Comparison of ENCODE assay signal across 9 cellular contexts in the genomic region with DNA sequence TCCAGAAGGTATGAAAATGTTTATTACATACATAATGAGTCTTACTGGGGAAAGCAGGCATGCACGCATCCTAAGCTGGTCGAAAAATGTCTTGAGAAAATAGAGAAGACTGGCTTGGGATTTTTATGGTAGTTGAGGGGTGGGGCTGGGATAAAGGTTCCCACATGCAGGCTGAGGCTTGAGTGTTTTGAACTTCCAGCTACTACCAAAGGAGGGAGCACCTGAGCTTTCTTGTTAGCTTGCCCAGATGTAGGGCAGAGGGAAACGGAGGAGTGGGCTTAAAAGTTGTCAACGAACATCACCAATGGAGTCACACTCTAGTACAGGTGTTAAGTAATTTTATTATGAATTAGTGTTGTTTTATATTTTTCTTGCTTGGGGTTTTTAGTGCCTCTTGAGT. TPM values are rescaled to one million over a fixed set of nuclear protein-coding genes. Genes with fewer than 3 reads are reported as not detected.
DNase-seq lines count a peak whose midpoint lies in the region; ATAC-seq, FAIRE-seq and TF ChIP-seq lines count a peak whose summit lies in the region.
"Had no signal": no experiment of that assay in that cellular context is flagged by ENCODE, and none has a peak within 500 bp of the region (broad histone marks: within the 10 kb centered on the region; RNA-seq: fewer than 3 reads in every experiment).

No MANE protein-coding gene starts in this region.

- 55 to 70% methylated on average over 4 of the region's 4 CpGs for WGBS in testis, 2 donors

- H3K27ac Mint-ChIP-seq in neural crest cell (ENCODE audit: unreplicated experiment): no peak overlapping the region

- no peak for TF ChIP-seq POLR2A in GM12891 (IDR thresholded peaks at IDR 0.05; ENCODE audit: low read depth, low read length)
- TF ChIP-seq POLR2A in testis (IDR thresholded peaks at IDR 0.05): no peak

- no peaks in the 10 kb centered on the region for H3K4me1 Mint-ChIP-seq in neural crest cell

- no peaks in the 10 kb centered on the region for H3K27me3 Mint-ChIP-seq in neural crest cell (ENCODE audit: low read depth)

- no peaks in the 10 kb centered on the region for H3K4me1 ChIP-seq in right atrium auricular region
- H3K4me1 ChIP-seq in testis: no peaks in the 10 kb centered on the region

- no peak for DNase-seq in GM12891 (ENCODE audit: insufficient read length, low spot score)
- no peak for DNase-seq in neural crest cell (ENCODE audit: low read depth, low spot score)
- DNase-seq in GM19240 (ENCODE audit: insufficient read length, low spot score): no peak
- DNase-seq in right atrium auricular region (ENCODE audit: low spot score): no peak
- DNase-seq in testis: no peak
- DNase-seq: naive B cell had no signal

- no peaks in the 10 kb centered on the region for H3K9me3 Mint-ChIP-seq in neural crest cell

- H3K4me3 Mint-ChIP-seq in neural crest cell: no peak overlapping the region
- H3K4me3 Mint-ChIP-seq: naive B cell had no signal

- H3K36me3 Mint-ChIP-seq in neural crest cell (ENCODE audit: low read depth): no peaks in the 10 kb centered on the region

- H3K4me3 ChIP-seq in right atrium auricular region (no peak overlapping the region), testis (no peak overlapping the region)

- H3K36me3 ChIP-seq in right atrium auricular region (no peaks in the 10 kb centered on the region), testis (ENCODE audit: low read depth, missing control alignments) (no peaks in the 10 kb centered on the region)

- no peaks in the 10 kb centered on the region for H3K9me3 ChIP-seq in right atrium auricular region
- H3K9me3 ChIP-seq in testis: no peaks in the 10 kb centered on the region

- H3K27ac ChIP-seq in VCaP (no peak overlapping the region), right atrium auricular region (no peak overlapping the region), testis (no peak overlapping the region)

- peak; percentile 61 for FAIRE-seq in GM12891 (lab: Jason Lieb, UNC)
- FAIRE-seq: TTC549 had no signal

- ATAC-seq in HG03378 (IDR thresholded peaks at IDR 0.05; ENCODE audit: unreplicated experiment): peak; percentile 62

- H3K27me3 ChIP-seq in right atrium auricular region (no peaks in the 10 kb centered on the region), testis (no peaks in the 10 kb centered on the region)

- TF ChIP-seq CTCF in VCaP (conservative IDR thresholded peaks at IDR 0.05) (peak; percentile 35), neural crest cell (conservative IDR thresholded peaks at IDR 0.05) (peak; percentile 44), right atrium auricular region (IDR thresholded peaks at IDR 0.05) (no peak), testis (IDR thresholded peaks at IDR 0.05) (no peak)

- intact Hi-C loops in testis (cut with DNase I; ENCODE audit: low total_unique reads): no loop called here

TF ChIP-seq in GM12891, 5 proteins besides CTCF, POLR2A, EP300 and RAD21:
- TF ChIP-seq TAF1 (IDR thresholded peaks at IDR 0.05; ENCODE audit: low read depth, low read length) (no peak), POU2F2 (IDR thresholded peaks at IDR 0.05; ENCODE audit: low read depth, low read length) (no peak), SPI1 (IDR thresholded peaks at IDR 0.05; ENCODE audit: low read depth, low read length) (no peak)

RNA-seq across cellular contexts. Expression of gene SRPX, which starts 39.6 kb away (rescaled TPM):
- not detected for polyA plus RNA-seq in GM12891 (2012; ENCODE audit: low read depth, missing spikeins)
- total RNA-seq in neural crest cell (3.6 and 3.7 TPM in 2 replicates), right atrium auricular region (10 to 100 TPM; 75.7 to 81.8 TPM), testis (10 to 100 TPM in 1 of 2 donors, 1 to 10 TPM in 1; 5.1 to 11.3 TPM)
- 31.2 TPM for polyA plus RNA-seq in testis (ENCODE audit: insufficient read depth, low read depth, low replicate concordance)

Comparison
In these comparisons a context has a peak if more than half of its experiments do, and no peak if none do; other contexts are left out.
1. CTCF ChIP-seq: peak in VCaP (single experiment) and neural crest cell (single experiment); none in right atrium auricular region (0 of 2) and testis (0 of 3).
2. RNA of gene SRPX, which starts 39.6 kb away (total RNA-seq): 75.7 to 81.8 TPM in right atrium auricular region; 5.1 to 11.3 TPM in testis and 3.6 to 3.7 TPM in neural crest cell; every median in the first group is over 4 times any median in the second.